9 cellular contexts compared by ENCODE assay signal in the genomic region with DNA sequence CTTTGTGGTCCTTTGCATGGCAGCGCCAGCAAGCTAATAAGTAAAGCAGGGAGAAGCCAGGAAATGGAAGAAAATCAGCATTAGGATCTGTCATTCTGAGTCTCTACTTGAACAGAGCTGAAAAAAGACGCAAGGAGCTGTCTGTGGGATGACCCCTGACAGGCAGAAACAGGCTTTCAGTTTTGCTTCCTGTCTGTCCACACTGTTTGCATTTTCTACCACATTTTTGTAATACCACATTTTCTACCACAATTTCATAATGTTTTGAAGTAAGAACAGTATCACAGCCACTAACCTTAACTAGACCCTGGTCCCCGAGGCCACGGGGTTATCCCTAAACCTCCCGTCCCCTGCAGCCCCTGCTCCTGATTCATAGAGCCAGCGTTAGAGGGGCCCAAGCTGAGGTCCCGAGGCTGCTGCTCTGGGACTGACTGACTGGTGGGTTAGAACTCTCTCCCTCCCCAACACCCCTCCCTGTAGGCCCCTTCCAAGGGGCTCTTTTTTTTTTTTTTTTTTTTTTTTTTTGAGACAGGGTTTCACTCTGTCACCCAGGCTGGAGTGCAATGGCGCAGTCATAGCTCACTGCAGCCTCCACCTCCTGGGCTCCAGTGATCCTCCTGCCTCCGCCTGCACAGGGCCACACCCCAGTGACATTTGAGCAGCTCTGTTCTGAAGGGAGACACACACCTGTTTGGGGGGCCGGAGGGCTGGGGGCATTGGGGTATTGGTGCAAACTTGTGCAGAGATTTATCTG. TPM values are rescaled to one million over a fixed set of nuclear protein-coding genes. Genes with fewer than 3 reads are reported as not detected.
A peak's percentile ranks its signal among the peaks of the same experiment; 100 is the strongest.
DNase-seq lines count a peak whose midpoint lies in the region; ATAC-seq, FAIRE-seq and TF ChIP-seq lines count a peak whose summit lies in the region.
"Had no signal": no experiment of that assay in that cellular context is flagged by ENCODE, and none has a peak within 500 bp of the region (broad histone marks: within the 10 kb centered on the region; RNA-seq: fewer than 3 reads in every experiment).

No MANE protein-coding gene starts in this region.

- no peaks in the 10 kb centered on the region for H3K79me2 ChIP-seq in osteoblast (ENCODE audit: insufficient read depth, low read length)

- H4K20me1 ChIP-seq in BLaER1: 0 out of 2 replicates have a peak, but pooled peaks cover 5% of the 10 kb centered on the region
- no peaks in the 10 kb centered on the region for H4K20me1 ChIP-seq in osteoblast (ENCODE audit: insufficient read depth, low read length)

- no peak overlapping the region for H3K9ac ChIP-seq in BLaER1

- H3K9me3 ChIP-seq in BLaER1 (peaks cover 11% of the 10 kb centered on the region; the same call in 1 of the 2 replicates), osteoblast (ENCODE audit: low read depth, low read length) (no peaks in the 10 kb centered on the region)

- peaks cover 13% of the 10 kb centered on the region for H3K27me3 Mint-ChIP-seq in activated T-helper 1 cell treated with anti-CD3 and anti-CD28 coated beads, Interleukin-12 subunit alpha, Interleukin-12 subunit beta, Interleukin-2, Interleukin-4 antibody, amounts not matched to agents 30 ng/mL and 10 ng/mL and 1 ng/mL, durations not matched to agents 14 hours and 24 hours and 36 hours (ENCODE audit: insufficient read depth)

- H2AFZ ChIP-seq in osteoblast (ENCODE audit: low read length): peak overlapping the region; percentile 85

- H3K27ac ChIP-seq in BLaER1 (0 out of 2 replicates have a peak overlapping the region, but pooled peaks have one; percentile 2), osteoblast (ENCODE audit: low read depth, low read length) (peak overlapping the region; percentile 48)

- intact Hi-C loops in activated T-helper 1 cell treated with anti-CD3 and anti-CD28 coated beads, Interleukin-12 subunit alpha, Interleukin-12 subunit beta, Interleukin-2, Interleukin-4 antibody, amounts not matched to agents 30 ng/mL and 10 ng/mL and 1 ng/mL, durations not matched to agents 14 hours and 24 hours and 36 hours (cut with micrococcal nuclease): loop anchor here (1.0 to 2.0 kb wide), 3 partner anchors 34 to 210 kb away; partner anchors contain the start of gene TMEM141

- no peaks in the 10 kb centered on the region for H3K9me3 Mint-ChIP-seq in activated T-helper 1 cell treated with anti-CD3 and anti-CD28 coated beads, Interleukin-12 subunit alpha, Interleukin-12 subunit beta, Interleukin-2, Interleukin-4 antibody, amounts not matched to agents 30 ng/mL and 10 ng/mL and 1 ng/mL, durations not matched to agents 14 hours and 24 hours and 36 hours

- ATAC-seq in GM19043 (IDR thresholded peaks at IDR 0.05; ENCODE audit: low read depth, unreplicated experiment) (peak; percentile 67), HG03378 (IDR thresholded peaks at IDR 0.05; ENCODE audit: unreplicated experiment) (peak; percentile 78)

- peaks cover 26% of the 10 kb centered on the region for H3K4me1 Mint-ChIP-seq in activated T-helper 1 cell treated with anti-CD3 and anti-CD28 coated beads, Interleukin-12 subunit alpha, Interleukin-12 subunit beta, Interleukin-2, Interleukin-4 antibody, amounts not matched to agents 30 ng/mL and 10 ng/mL and 1 ng/mL, durations not matched to agents 14 hours and 24 hours and 36 hours (ENCODE audit: low read depth)

- H3K36me3 Mint-ChIP-seq in activated T-helper 1 cell treated with anti-CD3 and anti-CD28 coated beads, Interleukin-12 subunit alpha, Interleukin-12 subunit beta, Interleukin-2, Interleukin-4 antibody, amounts not matched to agents 30 ng/mL and 10 ng/mL and 1 ng/mL, durations not matched to agents 14 hours and 24 hours and 36 hours (ENCODE audit: low read depth): no peaks in the 10 kb centered on the region

- peak overlapping the region; percentile 32 for H3K4me3 Mint-ChIP-seq in activated T-helper 1 cell treated with anti-CD3 and anti-CD28 coated beads, Interleukin-12 subunit alpha, Interleukin-12 subunit beta, Interleukin-2, Interleukin-4 antibody, amounts not matched to agents 30 ng/mL and 10 ng/mL and 1 ng/mL, durations not matched to agents 14 hours and 24 hours and 36 hours

- peak; percentile 22 for DNase-seq in activated T-helper 1 cell treated with anti-CD3 and anti-CD28 coated beads, Interleukin-12 subunit alpha, Interleukin-12 subunit beta, Interleukin-2, Interleukin-4 antibody, amounts not matched to agents 30 ng/mL and 10 ng/mL and 1 ng/mL, durations not matched to agents 14 hours and 24 hours and 36 hours (ENCODE audit: low spot score)
- DNase-seq in osteoblast (ENCODE audit: insufficient read length, low spot score, missing footprints) (peak; percentile 97), H54 (ENCODE audit: insufficient read length, low spot score) (no peak), COR-L47 (lab: John Stamatoyannopoulos, UW) (no peak), DMS153 treated with DMSO at 0.1 percent for 48 hours (lab: John Stamatoyannopoulos, UW; ENCODE audit: unreplicated experiment) (no peak)

- no peak for TF ChIP-seq POLR2A in H54 (IDR thresholded peaks at IDR 0.05; ENCODE audit: low read depth, low read length)

- no peak for TF ChIP-seq CTCF in osteoblast (IDR thresholded peaks at IDR 0.05; ENCODE audit: extremely low read depth, low read depth, low read length)

- no peak for FAIRE-seq in H54 (lab: Jason Lieb, UNC)

- H3K4me2 ChIP-seq in BLaER1 (peak overlapping the region; percentile 46), osteoblast (ENCODE audit: insufficient read depth, low read length) (peak overlapping the region; percentile 53)

- H3K27ac Mint-ChIP-seq in activated T-helper 1 cell treated with anti-CD3 and anti-CD28 coated beads, Interleukin-12 subunit alpha, Interleukin-12 subunit beta, Interleukin-2, Interleukin-4 antibody, amounts not matched to agents 30 ng/mL and 10 ng/mL and 1 ng/mL, durations not matched to agents 14 hours and 24 hours and 36 hours: peak overlapping the region; percentile 72

- H3K27me3 ChIP-seq in BLaER1: no peaks in the 10 kb centered on the region
- no peaks in the 10 kb centered on the region for H3K27me3 ChIP-seq in osteoblast (ENCODE audit: insufficient read depth, low read length)

- H3K36me3 ChIP-seq in BLaER1: no peaks in the 10 kb centered on the region
- H3K36me3 ChIP-seq in osteoblast (ENCODE audit: insufficient read depth, low read length): no peaks in the 10 kb centered on the region

- no peak overlapping the region for H3K4me3 ChIP-seq in BLaER1
- no peak overlapping the region for H3K4me3 ChIP-seq in osteoblast (ENCODE audit: insufficient read depth, low read length)

- H3K4me1 ChIP-seq in BLaER1 (peaks cover 53% of the 10 kb centered on the region), osteoblast (ENCODE audit: insufficient read depth, low read length) (peaks cover 35% of the 10 kb centered on the region)

RNA-seq across cellular contexts. Expression of gene CLIC3, which starts 4.0 kb away (rescaled TPM):
- total RNA-seq in activated T-helper 1 cell treated with anti-CD3 and anti-CD28 coated beads, Interleukin-12 subunit alpha, Interleukin-12 subunit beta, Interleukin-2, Interleukin-4 antibody, amounts not matched to agents 30 ng/mL and 10 ng/mL and 1 ng/mL, durations not matched to agents 14 hours and 24 hours and 36 hours: not detected in 2 replicates
- 1.5 and 2.5 TPM in 2 replicates for total RNA-seq in osteoblast

RNA-seq across cellular contexts. Expression of gene PAXX, which starts 8.1 kb away (rescaled TPM):
- 79.4 and 84.5 TPM in 2 replicates for total RNA-seq in activated T-helper 1 cell treated with anti-CD3 and anti-CD28 coated beads, Interleukin-12 subunit alpha, Interleukin-12 subunit beta, Interleukin-2, Interleukin-4 antibody, amounts not matched to agents 30 ng/mL and 10 ng/mL and 1 ng/mL, durations not matched to agents 14 hours and 24 hours and 36 hours
- total RNA-seq in osteoblast: 13.3 and 16.6 TPM in 2 replicates

RNA-seq across cellular contexts. Expression of gene LCNL1, which starts 17.6 kb away (rescaled TPM):
- not detected in 2 replicates for total RNA-seq in activated T-helper 1 cell treated with anti-CD3 and anti-CD28 coated beads, Interleukin-12 subunit alpha, Interleukin-12 subunit beta, Interleukin-2, Interleukin-4 antibody, amounts not matched to agents 30 ng/mL and 10 ng/mL and 1 ng/mL, durations not matched to agents 14 hours and 24 hours and 36 hours
- 4.4 and 5.4 TPM in 2 replicates for total RNA-seq in osteoblast
- total RNA-seq: epithelial cell of proximal tubule had no signal

RNA-seq across cellular contexts. Expression of gene PTGDS, which starts 23.1 kb away (rescaled TPM):
- total RNA-seq in activated T-helper 1 cell treated with anti-CD3 and anti-CD28 coated beads, Interleukin-12 subunit alpha, Interleukin-12 subunit beta, Interleukin-2, Interleukin-4 antibody, amounts not matched to agents 30 ng/mL and 10 ng/mL and 1 ng/mL, durations not matched to agents 14 hours and 24 hours and 36 hours: 0.36 TPM in 1 of 2 replicates, not detected in the other
- total RNA-seq in osteoblast: 37.4 and 57.9 TPM in 2 replicates
- total RNA-seq: epithelial cell of proximal tubule had no signal

RNA-seq across cellular contexts. Expression of gene ABCA2, which starts 27.7 kb away (rescaled TPM):
- 25.7 and 26.9 TPM in 2 replicates for total RNA-seq in activated T-helper 1 cell treated with anti-CD3 and anti-CD28 coated beads, Interleukin-12 subunit alpha, Interleukin-12 subunit beta, Interleukin-2, Interleukin-4 antibody, amounts not matched to agents 30 ng/mL and 10 ng/mL and 1 ng/mL, durations not matched to agents 14 hours and 24 hours and 36 hours
- 19.4 and 20.3 TPM in 2 replicates for total RNA-seq in osteoblast

Comparison
In these comparisons a context has a peak if more than half of its experiments do, and no peak if none do; other contexts are left out.
1. DNase-seq: peak in activated T-helper 1 cell treated with anti-CD3 and anti-CD28 coated beads, Interleukin-12 subunit alpha, Interleukin-12 subunit beta, Interleukin-2, Interleukin-4 antibody, amounts not matched to agents 30 ng/mL and 10 ng/mL and 1 ng/mL, durations not matched to agents 14 hours and 24 hours and 36 hours (single experiment) and osteoblast (single experiment); none in H54 (single experiment), COR-L47 (single experiment) and DMS153 treated with DMSO at 0.1 percent for 48 hours (single experiment).